In genomic region chr4:76212301-76212700, GRCh38 we compare ENCODE assay signal across 8 cellular contexts. TPM values are rescaled to one million over a fixed set of nuclear protein-coding genes. Genes with fewer than 3 reads are reported as not detected.
DNase-seq lines count a peak whose midpoint lies in the region; ATAC-seq, FAIRE-seq and TF ChIP-seq lines count a peak whose summit lies in the region.

No MANE protein-coding gene starts in this region.

- WGBS in esophagus, 2 donors = 20 to 32% methylated on average over 2 of the region's 2 CpGs
- 9 to 12% methylated on average over 2 of the region's 2 CpGs for WGBS in pancreas, 2 donors

- H3K4me1 ChIP-seq in CD8-positive, alpha-beta memory T cell (ENCODE audit: insufficient read depth, low read length) = peaks cover 35% of the 10 kb centered on the region
- H3K4me1 ChIP-seq in esophagus (ENCODE audit: control insufficient read depth in 2 of 2, insufficient read depth in 2 of 2, low read length in 1 of 2) (peaks cover 2 to 11% of the 10 kb centered on the region in 2 donors), pancreas (peaks cover 36 to 70% (median 51%) of the 10 kb centered on the region in 3 donors)

- H3K27me3 ChIP-seq in CD8-positive, alpha-beta memory T cell (ENCODE audit: insufficient read depth, low read length, poor library complexity, severe bottlenecking) = no peaks in the 10 kb centered on the region
- H3K27me3 ChIP-seq in esophagus (ENCODE audit: control insufficient read depth in 1 of 2, insufficient read depth in 2 of 2, low read length in 2 of 2) (no peaks in the 10 kb centered on the region), pancreas (no peaks in the 10 kb centered on the region)

- no peaks in the 10 kb centered on the region for H3K36me3 ChIP-seq in CD8-positive, alpha-beta memory T cell (ENCODE audit: insufficient read depth, low read length)
- peaks cover 0 to 3% of the 10 kb centered on the region in 2 donors for H3K36me3 ChIP-seq in esophagus (ENCODE audit: control insufficient read depth in 2 of 2, insufficient read depth in 2 of 2, low read length in 1 of 2)
- no peaks in the 10 kb centered on the region for H3K36me3 ChIP-seq in pancreas

- no peak for ATAC-seq in pancreas
- no peak for ATAC-seq in HG03039 (IDR thresholded peaks at IDR 0.05; ENCODE audit: unreplicated experiment)
- ATAC-seq in HG03025 (IDR thresholded peaks at IDR 0.05; ENCODE audit: low FRiP score, unreplicated experiment) = no peak
- no peak for ATAC-seq in HG03521 (IDR thresholded peaks at IDR 0.05; ENCODE audit: unreplicated experiment)

- H3K27ac ChIP-seq in CD8-positive, alpha-beta memory T cell (ENCODE audit: low read depth, low read length) = no peak overlapping the region
- peak overlapping the region; percentile 92; the same call in 1 of the 2 replicates for H3K27ac ChIP-seq in RWPE1
- peak overlapping the region; percentile 98 to 99 for H3K27ac ChIP-seq in esophagus (ENCODE audit: low read depth in 2 of 2, low read length in 1 of 2)
- peak overlapping the region in 3 of 4 donors; percentile 94 to 99 (median 97) for H3K27ac ChIP-seq in pancreas

- H3K27me3 Mint-ChIP-seq in CD8-positive, alpha-beta memory T cell = peaks cover 0 to 2% of the 10 kb centered on the region in 2 donors

- DNase-seq in CD8-positive, alpha-beta memory T cell = no peak
- DNase-seq in RWPE1 (ENCODE audit: low spot score) = no peak
- DNase-seq in pancreas = no peak
- no peak for DNase-seq in posterior vena cava (ENCODE audit: low spot score)

- intact Hi-C loops in pancreas (cut with DNase I) (no loop called here), posterior vena cava (cut with DNase I) (no loop called here)

- FAIRE-seq in pancreas (lab: Jason Lieb, UNC) = no peak

- H3K4me3 ChIP-seq in CD8-positive, alpha-beta memory T cell (ENCODE audit: low read length) = peak overlapping the region; percentile 54
- H3K4me3 ChIP-seq in esophagus (ENCODE audit: low read depth in 1 of 2, low read length in 2 of 2) = peak overlapping the region; percentile 63 to 84
- peak overlapping the region; percentile 55 to 92 (median 83) for H3K4me3 ChIP-seq in pancreas

- H3K4me1 Mint-ChIP-seq in CD8-positive, alpha-beta memory T cell = peaks cover 50 to 70% (median 70%) of the 10 kb centered on the region in 3 donors

- H3K9me3 Mint-ChIP-seq in CD8-positive, alpha-beta memory T cell = no peaks in the 10 kb centered on the region

- no peak for TF ChIP-seq CTCF in RWPE1 (conservative IDR thresholded peaks at IDR 0.05; ENCODE audit: low read depth)
- TF ChIP-seq CTCF in pancreas (IDR thresholded peaks at IDR 0.05) = no peak

- peak overlapping the region; percentile 86 to 100 (median 96) for H3K27ac Mint-ChIP-seq in CD8-positive, alpha-beta memory T cell

- H3K36me3 Mint-ChIP-seq in CD8-positive, alpha-beta memory T cell = peaks cover 0 to 7% (median 1%) of the 10 kb centered on the region in 3 donors

- H3K9me3 ChIP-seq in CD8-positive, alpha-beta memory T cell (ENCODE audit: low read length) = no peaks in the 10 kb centered on the region
- H3K9me3 ChIP-seq in esophagus (ENCODE audit: control insufficient read depth in 2 of 2, insufficient read depth in 1 of 2, low read depth in 1 of 2, low read length in 1 of 2) (no peaks in the 10 kb centered on the region), pancreas (no peaks in the 10 kb centered on the region)

- POLR2A ChIA-PET in CD8-positive, alpha-beta memory T cell (lab: Charles Lee) = interaction anchor here (1.4 kb wide), 1 partner anchor 272 kb away, joined by 6 read pairs; no protein-coding TSS in a partner anchor
- POLR2A ChIA-PET in RWPE1 (lab: Yijun Ruan, JAX; ENCODE audit: low non-redundant PET) = no interaction called here

- peak overlapping the region; percentile 85 to 95 (median 91) for H3K4me3 Mint-ChIP-seq in CD8-positive, alpha-beta memory T cell

- CTCF ChIA-PET in CD8-positive, alpha-beta memory T cell (lab: Charles Lee) = interaction anchor here (1.5 to 8.6 kb wide), 2 partner anchors 33 to 64 kb away, joined by 3 to 32 read pairs; partner anchors contain the start of gene NUP54
- CTCF ChIA-PET in RWPE1 (lab: Yijun Ruan, JAX) = interaction anchor here (0.5 to 1.3 kb wide), 2 partner anchors 23 to 33 kb away, joined by 3 to 9 read pairs; no protein-coding TSS in a partner anchor

RNA-seq across cellular contexts. Expression of gene SCARB2, which starts 1.3 kb away (rescaled TPM):
- 1 to 10 TPM; 6.2 to 6.7 TPM for total RNA-seq in CD8-positive, alpha-beta memory T cell
- 17.6 TPM for polyA plus RNA-seq in CD8-positive, alpha-beta memory T cell
- polyA plus RNA-seq in esophagus (10 to 100 TPM; 21.7 to 26.3 TPM), pancreas (10 to 100 TPM; 36.8 to 50.7 TPM)
- total RNA-seq in pancreas (100 to 1,000 TPM in 1 of 6 donors, 10 to 100 TPM in 5; 65.4 to 123 (median 73.3) TPM), posterior vena cava (100 to 1,000 TPM; 159 to 169 TPM)

RNA-seq across cellular contexts. Expression of gene FAM47E, which starts 39.2 kb away (rescaled TPM):
- not detected for total RNA-seq in CD8-positive, alpha-beta memory T cell
- polyA plus RNA-seq in CD8-positive, alpha-beta memory T cell = not detected
- polyA plus RNA-seq in esophagus (under 1 TPM; 0.47 to 0.71 TPM), pancreas (10 to 100 TPM; 13.1 to 14.8 TPM)
- total RNA-seq in pancreas (10 to 100 TPM in 2 of 6 donors, 1 to 10 TPM in 4; 3.6 to 11.5 (median 7.3) TPM), posterior vena cava (1 to 10 TPM; 1.4 TPM)

Comparison
In these comparisons a context has a peak if more than half of its experiments do, and no peak if none do; other contexts are left out.
1. RNA of gene SCARB2, which starts 1.3 kb away (total RNA-seq): 159 to 169 TPM in posterior vena cava and 65.4 to 123 TPM in pancreas; 6.2 to 6.7 TPM in CD8-positive, alpha-beta memory T cell; every median in the first group is over 4 times any median in the second.
2. Peak in every context shown above with its lines, with median percentiles within 50 percentile points of each other: H3K4me3 ChIP-seq.